1 cellular context compared by ENCODE assay signal in genomic region chr6:33794910-33795615, GRCh38.
TF ChIP-seq lines count a peak whose summit lies in the region.

No MANE protein-coding gene starts in this region.

TF ChIP-seq in HepG2, 621 proteins besides CTCF, POLR2A, EP300 and RAD21 (continued from another document and continues in another):
- TF ChIP-seq ZNF710 (CRISPR knock-in tag; IDR thresholded peaks at IDR 0.05; ENCODE audit: borderline replicate concordance) (no peak), ZNF24 (IDR thresholded peaks at IDR 0.05) (no peak), ZNF503 (CRISPR knock-in tag; IDR thresholded peaks at IDR 0.05) (no peak), SRSF1 (optimal IDR thresholded peaks at IDR 0.05; ENCODE audit: low read depth, low read length) (no peak), ZZZ3 (CRISPR knock-in tag; IDR thresholded peaks at IDR 0.05; ENCODE audit: borderline replicate concordance) (no peak), ZNF335 (CRISPR knock-in tag; IDR thresholded peaks at IDR 0.05) (no peak), NR2C2 (CRISPR knock-in tag; IDR thresholded peaks at IDR 0.05; ENCODE audit: borderline replicate concordance) (peak; percentile 25; the same call in 1 of the 2 replicates), NCOR1 (IDR thresholded peaks at IDR 0.05; ENCODE audit: borderline replicate concordance, low read length) (0 out of 2 replicates have a peak, but pooled peaks have one; percentile 32), ZNF18 (CRISPR knock-in tag; IDR thresholded peaks at IDR 0.05; ENCODE audit: insufficient replicate concordance) (no peak), ZNF446 (CRISPR knock-in tag; IDR thresholded peaks at IDR 0.05) (no peak), MBD4 (IDR thresholded peaks at IDR 0.05; ENCODE audit: borderline replicate concordance, low read length) (no peak), ZBTB21 (CRISPR knock-in tag; IDR thresholded peaks at IDR 0.05) (no peak), ZNF770 (CRISPR knock-in tag; IDR thresholded peaks at IDR 0.05) (no peak), GATA4 (IDR thresholded peaks at IDR 0.05; ENCODE audit: borderline replicate concordance, low read depth) (no peak), ZNF142 (CRISPR knock-in tag; IDR thresholded peaks at IDR 0.05) (no peak), LBX2 (CRISPR knock-in tag; IDR thresholded peaks at IDR 0.05; ENCODE audit: borderline replicate concordance) (no peak), ZSCAN25 (CRISPR knock-in tag; IDR thresholded peaks at IDR 0.05) (no peak), LRRFIP1 (CRISPR knock-in tag; conservative IDR thresholded peaks at IDR 0.05) (no peak), MIXL1 (CRISPR knock-in tag; IDR thresholded peaks at IDR 0.05) (peak; percentile 24; the same call in 1 of the 2 replicates), HNF4A (CRISPR knock-in tag; IDR thresholded peaks at IDR 0.05) (peak; percentile 78), GLI4 (CRISPR knock-in tag; IDR thresholded peaks at IDR 0.05; ENCODE audit: borderline replicate concordance) (no peak), ZHX1 (CRISPR knock-in tag; IDR thresholded peaks at IDR 0.05; ENCODE audit: low read depth) (no peak), RERE (CRISPR knock-in tag; IDR thresholded peaks at IDR 0.05; ENCODE audit: low read depth) (no peak), ZNF558 (CRISPR knock-in tag; IDR thresholded peaks at IDR 0.05; ENCODE audit: borderline replicate concordance) (no peak), ZNF777 (CRISPR knock-in tag; IDR thresholded peaks at IDR 0.05) (no peak)
